1 cellular context compared by ENCODE assay signal in genomic region chr17:78253946-78254672, GRCh38.
TF ChIP-seq lines count a peak whose summit lies in the region.

No MANE protein-coding gene starts in this region.

TF ChIP-seq in HepG2, 621 proteins besides CTCF, POLR2A, EP300 and RAD21 (continued from another document and continues in another):
- TF ChIP-seq POGZ (CRISPR knock-in tag; IDR thresholded peaks at IDR 0.05) (peak; percentile 73; the same call in 1 of the 2 replicates), NR2C2 (CRISPR knock-in tag; IDR thresholded peaks at IDR 0.05; ENCODE audit: borderline replicate concordance) (peak; percentile 90), ZNF280D (CRISPR knock-in tag; IDR thresholded peaks at IDR 0.05) (peak; percentile 75; the same call in 1 of the 2 replicates), FIP1L1 (IDR thresholded peaks at IDR 0.05; ENCODE audit: borderline replicate concordance, insufficient read depth, low read depth, low read length) (no peak), CENPT (CRISPR knock-in tag; IDR thresholded peaks at IDR 0.05; ENCODE audit: low read depth) (peak; percentile 77; the same call in 1 of the 2 replicates), HNRNPK (IDR thresholded peaks at IDR 0.05; ENCODE audit: low read depth, low read length, poor library complexity, severe bottlenecking) (peak; percentile 44), ZNF703 (CRISPR knock-in tag; IDR thresholded peaks at IDR 0.05; ENCODE audit: borderline replicate concordance) (no peak; the same call in 1 of the 2 replicates), ZNF44 (CRISPR knock-in tag; IDR thresholded peaks at IDR 0.05) (peak; percentile 90), DNMT3B (CRISPR knock-in tag; conservative IDR thresholded peaks at IDR 0.05) (no peak), ZNF382 (CRISPR knock-in tag; IDR thresholded peaks at IDR 0.05; ENCODE audit: borderline replicate concordance) (no peak), ZSCAN29 (CRISPR knock-in tag; conservative IDR thresholded peaks at IDR 0.05) (no peak), ZBTB25 (CRISPR knock-in tag; IDR thresholded peaks at IDR 0.05) (peak; percentile 83; the same call in 1 of the 2 replicates), ZNF709 (CRISPR knock-in tag; IDR thresholded peaks at IDR 0.05) (peak; percentile 95), ZNF333 (CRISPR knock-in tag; IDR thresholded peaks at IDR 0.05; ENCODE audit: borderline replicate concordance) (no peak; the same call in 1 of the 2 replicates), ATF2 (CRISPR knock-in tag; IDR thresholded peaks at IDR 0.05) (peak; percentile 77; the same call in 1 of the 2 replicates), NFAT5 (CRISPR knock-in tag; IDR thresholded peaks at IDR 0.05) (peak; percentile 78), NFRKB (IDR thresholded peaks at IDR 0.05) (no peak), ZNF878 (CRISPR knock-in tag; IDR thresholded peaks at IDR 0.05) (no peak), HIVEP1 (CRISPR knock-in tag; IDR thresholded peaks at IDR 0.05) (peak; percentile 83; the same call in 1 of the 2 replicates), KDM3A (CRISPR knock-in tag; IDR thresholded peaks at IDR 0.05; ENCODE audit: low read depth) (peak; percentile 83; the same call in 1 of the 2 replicates), SRF (IDR thresholded peaks at IDR 0.05; ENCODE audit: low read depth, low read length) (0 out of 2 replicates have a peak, but pooled peaks have one; percentile 31), SNRNP70 (IDR thresholded peaks at IDR 0.05; ENCODE audit: low read depth, low read length) (no peak), ZNF296 (CRISPR knock-in tag; conservative IDR thresholded peaks at IDR 0.05) (0 out of 2 replicates have a peak, but pooled peaks have one; percentile 27), ZFP37 (CRISPR knock-in tag; IDR thresholded peaks at IDR 0.05; ENCODE audit: borderline replicate concordance) (peak; percentile 64; the same call in 1 of the 2 replicates), TAF1 (CRISPR knock-in tag; IDR thresholded peaks at IDR 0.05) (peak; percentile 89), TFDP2 (CRISPR knock-in tag; IDR thresholded peaks at IDR 0.05) (peak; percentile 90), NKX3-1 (CRISPR knock-in tag; IDR thresholded peaks at IDR 0.05) (peak; percentile 93), FLYWCH1 (CRISPR knock-in tag; IDR thresholded peaks at IDR 0.05) (0 out of 2 replicates have a peak, but pooled peaks have one; percentile 48), HNRNPH1 (optimal IDR thresholded peaks at IDR 0.05; ENCODE audit: low read depth, low read length) (no peak), BCLAF1 (IDR thresholded peaks at IDR 0.05) (no peak), ZNF770 (CRISPR knock-in tag; IDR thresholded peaks at IDR 0.05) (peak; percentile 57), ZNF672 (CRISPR knock-in tag; IDR thresholded peaks at IDR 0.05) (0 out of 2 replicates have a peak, but pooled peaks have one; percentile 31), TP53 (CRISPR knock-in tag; conservative IDR thresholded peaks at IDR 0.05) (no peak; the same call in 1 of the 2 replicates), SPEN (CRISPR knock-in tag; IDR thresholded peaks at IDR 0.05; ENCODE audit: low read depth) (peak; percentile 93), ZNF274 (CRISPR knock-in tag; IDR thresholded peaks at IDR 0.05) (peak; percentile 95), PCBP2 (optimal IDR thresholded peaks at IDR 0.05; ENCODE audit: low read depth, low read length, poor library complexity, severe bottlenecking) (no peak), THAP9 (CRISPR knock-in tag; IDR thresholded peaks at IDR 0.05; ENCODE audit: borderline replicate concordance) (peak; percentile 71; the same call in 1 of the 2 replicates), IKZF1 (IDR thresholded peaks at IDR 0.05) (no peak), ZNF790 (CRISPR knock-in tag; IDR thresholded peaks at IDR 0.05; ENCODE audit: borderline replicate concordance) (peak; percentile 89), SP1 (IDR thresholded peaks at IDR 0.05) (no peak), SP1 (CRISPR knock-in tag; IDR thresholded peaks at IDR 0.05) (no peak)
